Comparison of ENCODE assay signal across 1 cellular context in genomic region chr9:130825051-130825651, GRCh38.
TF ChIP-seq lines count a peak whose summit lies in the region.

No MANE protein-coding gene starts in this region.

TF ChIP-seq in SK-N-SH, 30 proteins besides CTCF, POLR2A, EP300 and RAD21 (continued from another document):
- TF ChIP-seq REST (IDR thresholded peaks at IDR 0.05; ENCODE audit: low read depth, low read length) (peak; percentile 13; the same call in 1 of the 2 replicates), MAX (IDR thresholded peaks at IDR 0.05; ENCODE audit: low read depth) (no peak; the same call in 1 of the 2 replicates)
